ENCODE assay signal across 1 cellular context in the genomic region with DNA sequence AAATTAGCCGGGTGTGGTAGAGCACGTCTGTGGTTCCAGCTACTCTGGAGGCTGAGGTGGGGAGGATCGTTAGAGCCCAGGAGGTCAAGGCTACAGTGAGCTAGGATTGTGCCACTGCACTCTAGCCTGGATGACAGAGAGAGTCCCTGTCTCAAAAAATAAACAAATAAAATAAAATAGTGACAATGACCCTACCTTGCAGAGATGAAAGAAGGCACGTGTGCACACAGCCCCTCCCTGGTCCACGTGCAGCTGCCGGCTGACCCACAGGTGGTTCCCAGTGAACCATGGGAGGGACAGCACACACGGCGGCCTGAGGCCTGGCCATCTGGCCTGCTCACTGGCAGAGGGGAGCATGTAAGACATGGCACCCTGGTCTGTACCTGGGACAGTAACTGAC.
TF ChIP-seq lines count a peak whose summit lies in the region.

No MANE protein-coding gene starts in this region.

TF ChIP-seq in H1, 55 proteins besides CTCF, POLR2A, EP300 and RAD21:
- TF ChIP-seq SIN3A (conservative IDR thresholded peaks at IDR 0.05 in 1 of 2, IDR thresholded peaks at IDR 0.05 in 1 of 2; ENCODE audit: low read depth in 1 of 2, low read length in 2 of 2) = no peak
- TF ChIP-seq POU5F1 (IDR thresholded peaks at IDR 0.05; ENCODE audit: low read depth, low read length) = no peak
- no peak for TF ChIP-seq SUZ12 (IDR thresholded peaks at IDR 0.05; ENCODE audit: low read length)
- no peak for TF ChIP-seq SP1 (IDR thresholded peaks at IDR 0.05; ENCODE audit: low read depth, low read length)
- TF ChIP-seq, protein P1, sequence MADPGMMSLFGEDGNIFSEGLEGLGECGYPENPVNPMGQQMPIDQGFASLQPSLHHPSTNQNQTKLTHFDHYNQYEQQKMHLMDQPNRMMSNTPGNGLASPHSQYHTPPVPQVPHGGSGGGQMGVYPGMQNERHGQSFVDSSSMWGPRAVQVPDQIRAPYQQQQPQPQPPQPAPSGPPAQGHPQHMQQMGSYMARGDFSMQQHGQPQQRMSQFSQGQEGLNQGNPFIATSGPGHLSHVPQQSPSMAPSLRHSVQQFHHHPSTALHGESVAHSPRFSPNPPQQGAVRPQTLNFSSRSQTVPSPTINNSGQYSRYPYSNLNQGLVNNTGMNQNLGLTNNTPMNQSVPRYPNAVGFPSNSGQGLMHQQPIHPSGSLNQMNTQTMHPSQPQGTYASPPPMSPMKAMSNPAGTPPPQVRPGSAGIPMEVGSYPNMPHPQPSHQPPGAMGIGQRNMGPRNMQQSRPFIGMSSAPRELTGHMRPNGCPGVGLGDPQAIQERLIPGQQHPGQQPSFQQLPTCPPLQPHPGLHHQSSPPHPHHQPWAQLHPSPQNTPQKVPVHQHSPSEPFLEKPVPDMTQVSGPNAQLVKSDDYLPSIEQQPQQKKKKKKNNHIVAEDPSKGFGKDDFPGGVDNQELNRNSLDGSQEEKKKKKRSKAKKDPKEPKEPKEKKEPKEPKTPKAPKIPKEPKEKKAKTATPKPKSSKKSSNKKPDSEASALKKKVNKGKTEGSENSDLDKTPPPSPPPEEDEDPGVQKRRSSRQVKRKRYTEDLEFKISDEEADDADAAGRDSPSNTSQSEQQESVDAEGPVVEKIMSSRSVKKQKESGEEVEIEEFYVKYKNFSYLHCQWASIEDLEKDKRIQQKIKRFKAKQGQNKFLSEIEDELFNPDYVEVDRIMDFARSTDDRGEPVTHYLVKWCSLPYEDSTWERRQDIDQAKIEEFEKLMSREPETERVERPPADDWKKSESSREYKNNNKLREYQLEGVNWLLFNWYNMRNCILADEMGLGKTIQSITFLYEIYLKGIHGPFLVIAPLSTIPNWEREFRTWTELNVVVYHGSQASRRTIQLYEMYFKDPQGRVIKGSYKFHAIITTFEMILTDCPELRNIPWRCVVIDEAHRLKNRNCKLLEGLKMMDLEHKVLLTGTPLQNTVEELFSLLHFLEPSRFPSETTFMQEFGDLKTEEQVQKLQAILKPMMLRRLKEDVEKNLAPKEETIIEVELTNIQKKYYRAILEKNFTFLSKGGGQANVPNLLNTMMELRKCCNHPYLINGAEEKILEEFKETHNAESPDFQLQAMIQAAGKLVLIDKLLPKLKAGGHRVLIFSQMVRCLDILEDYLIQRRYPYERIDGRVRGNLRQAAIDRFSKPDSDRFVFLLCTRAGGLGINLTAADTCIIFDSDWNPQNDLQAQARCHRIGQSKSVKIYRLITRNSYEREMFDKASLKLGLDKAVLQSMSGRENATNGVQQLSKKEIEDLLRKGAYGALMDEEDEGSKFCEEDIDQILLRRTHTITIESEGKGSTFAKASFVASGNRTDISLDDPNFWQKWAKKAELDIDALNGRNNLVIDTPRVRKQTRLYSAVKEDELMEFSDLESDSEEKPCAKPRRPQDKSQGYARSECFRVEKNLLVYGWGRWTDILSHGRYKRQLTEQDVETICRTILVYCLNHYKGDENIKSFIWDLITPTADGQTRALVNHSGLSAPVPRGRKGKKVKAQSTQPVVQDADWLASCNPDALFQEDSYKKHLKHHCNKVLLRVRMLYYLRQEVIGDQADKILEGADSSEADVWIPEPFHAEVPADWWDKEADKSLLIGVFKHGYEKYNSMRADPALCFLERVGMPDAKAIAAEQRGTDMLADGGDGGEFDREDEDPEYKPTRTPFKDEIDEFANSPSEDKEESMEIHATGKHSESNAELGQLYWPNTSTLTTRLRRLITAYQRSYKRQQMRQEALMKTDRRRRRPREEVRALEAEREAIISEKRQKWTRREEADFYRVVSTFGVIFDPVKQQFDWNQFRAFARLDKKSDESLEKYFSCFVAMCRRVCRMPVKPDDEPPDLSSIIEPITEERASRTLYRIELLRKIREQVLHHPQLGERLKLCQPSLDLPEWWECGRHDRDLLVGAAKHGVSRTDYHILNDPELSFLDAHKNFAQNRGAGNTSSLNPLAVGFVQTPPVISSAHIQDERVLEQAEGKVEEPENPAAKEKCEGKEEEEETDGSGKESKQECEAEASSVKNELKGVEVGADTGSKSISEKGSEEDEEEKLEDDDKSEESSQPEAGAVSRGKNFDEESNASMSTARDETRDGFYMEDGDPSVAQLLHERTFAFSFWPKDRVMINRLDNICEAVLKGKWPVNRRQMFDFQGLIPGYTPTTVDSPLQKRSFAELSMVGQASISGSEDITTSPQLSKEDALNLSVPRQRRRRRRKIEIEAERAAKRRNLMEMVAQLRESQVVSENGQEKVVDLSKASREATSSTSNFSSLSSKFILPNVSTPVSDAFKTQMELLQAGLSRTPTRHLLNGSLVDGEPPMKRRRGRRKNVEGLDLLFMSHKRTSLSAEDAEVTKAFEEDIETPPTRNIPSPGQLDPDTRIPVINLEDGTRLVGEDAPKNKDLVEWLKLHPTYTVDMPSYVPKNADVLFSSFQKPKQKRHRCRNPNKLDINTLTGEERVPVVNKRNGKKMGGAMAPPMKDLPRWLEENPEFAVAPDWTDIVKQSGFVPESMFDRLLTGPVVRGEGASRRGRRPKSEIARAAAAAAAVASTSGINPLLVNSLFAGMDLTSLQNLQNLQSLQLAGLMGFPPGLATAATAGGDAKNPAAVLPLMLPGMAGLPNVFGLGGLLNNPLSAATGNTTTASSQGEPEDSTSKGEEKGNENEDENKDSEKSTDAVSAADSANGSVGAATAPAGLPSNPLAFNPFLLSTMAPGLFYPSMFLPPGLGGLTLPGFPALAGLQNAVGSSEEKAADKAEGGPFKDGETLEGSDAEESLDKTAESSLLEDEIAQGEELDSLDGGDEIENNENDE (IDR thresholded peaks at IDR 0.05; ENCODE audit: insufficient replicate concordance, low read length) = no peak
- TF ChIP-seq, protein P2, sequence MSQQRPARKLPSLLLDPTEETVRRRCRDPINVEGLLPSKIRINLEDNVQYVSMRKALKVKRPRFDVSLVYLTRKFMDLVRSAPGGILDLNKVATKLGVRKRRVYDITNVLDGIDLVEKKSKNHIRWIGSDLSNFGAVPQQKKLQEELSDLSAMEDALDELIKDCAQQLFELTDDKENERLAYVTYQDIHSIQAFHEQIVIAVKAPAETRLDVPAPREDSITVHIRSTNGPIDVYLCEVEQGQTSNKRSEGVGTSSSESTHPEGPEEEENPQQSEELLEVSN (IDR thresholded peaks at IDR 0.05) = no peak
- no peak for TF ChIP-seq SP4 (IDR thresholded peaks at IDR 0.05; ENCODE audit: low read length)
- TF ChIP-seq KDM4A (IDR thresholded peaks at IDR 0.05; ENCODE audit: low read depth, low read length, severe bottlenecking) = no peak
- TF ChIP-seq RXRA (IDR thresholded peaks at IDR 0.05; ENCODE audit: insufficient read depth, low read depth, low read length) = no peak
- TF ChIP-seq RFX5 (IDR thresholded peaks at IDR 0.05; ENCODE audit: borderline replicate concordance, low read depth, low read length) = no peak
- TF ChIP-seq PHF8 (conservative IDR thresholded peaks at IDR 0.05; ENCODE audit: low read depth, low read length) = no peak
- TF ChIP-seq RBBP5 (IDR thresholded peaks at IDR 0.05; ENCODE audit: borderline replicate concordance, low read depth, low read length) = no peak
- no peak for TF ChIP-seq EZH2 (IDR thresholded peaks at IDR 0.05; ENCODE audit: low read depth, low read length, severe bottlenecking)
- TF ChIP-seq TEAD4 (IDR thresholded peaks at IDR 0.05; ENCODE audit: low read depth, low read length) = no peak
- no peak for TF ChIP-seq JUND (IDR thresholded peaks at IDR 0.05; ENCODE audit: low read length)
- TF ChIP-seq TCF12 (IDR thresholded peaks at IDR 0.05; ENCODE audit: low read depth, low read length) = no peak
- no peak for TF ChIP-seq KDM1A (IDR thresholded peaks at IDR 0.05; ENCODE audit: borderline replicate concordance, low read length)
- TF ChIP-seq, protein P3, sequence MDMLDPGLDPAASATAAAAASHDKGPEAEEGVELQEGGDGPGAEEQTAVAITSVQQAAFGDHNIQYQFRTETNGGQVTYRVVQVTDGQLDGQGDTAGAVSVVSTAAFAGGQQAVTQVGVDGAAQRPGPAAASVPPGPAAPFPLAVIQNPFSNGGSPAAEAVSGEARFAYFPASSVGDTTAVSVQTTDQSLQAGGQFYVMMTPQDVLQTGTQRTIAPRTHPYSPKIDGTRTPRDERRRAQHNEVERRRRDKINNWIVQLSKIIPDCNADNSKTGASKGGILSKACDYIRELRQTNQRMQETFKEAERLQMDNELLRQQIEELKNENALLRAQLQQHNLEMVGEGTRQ (IDR thresholded peaks at IDR 0.05; ENCODE audit: low read length) = no peak
- no peak for TF ChIP-seq CBX5 (IDR thresholded peaks at IDR 0.05; ENCODE audit: low read depth, low read length)
- TF ChIP-seq GABPA (IDR thresholded peaks at IDR 0.05; ENCODE audit: borderline replicate concordance, insufficient read depth, low read length) = no peak
TF ChIP-seq in H1: peak in this region for 0.
